ENCODE assay signal across 16 cellular contexts in genomic region chr4:105171912-105172311, GRCh38. TPM values are rescaled to one million over a fixed set of nuclear protein-coding genes. Genes with fewer than 3 reads are reported as not detected.
DNase-seq lines count a peak whose midpoint lies in the region; ATAC-seq and TF ChIP-seq lines count a peak whose summit lies in the region.
"Had no signal": no experiment of that assay in that cellular context is flagged by ENCODE, and none has a peak within 500 bp of the region (broad histone marks: within the 10 kb centered on the region; RNA-seq: fewer than 3 reads in every experiment).

No MANE protein-coding gene starts in this region.

- no peak for TF ChIP-seq RAD21 in liver (IDR thresholded peaks at IDR 0.05)

- 33% methylated on average over 1 of the region's 1 CpG for WGBS in liver
- 82 to 100% methylated on average over 1 of the region's 1 CpG for WGBS in gastroesophageal sphincter (ENCODE audit: low coverage in 1 of 2), 2 donors

- H3K27ac ChIP-seq in liver (ENCODE audit: low read depth in 1 of 2, low read length in 2 of 2), result no peak overlapping the region
- H3K27ac ChIP-seq in neutrophil, result peak overlapping the region; percentile 59
- H3K27ac ChIP-seq in gastroesophageal sphincter, result no peak overlapping the region
- H3K27ac ChIP-seq: 22Rv1; A549; BLaER1 treated with 17β-estradiol and CSF1 and Interleukin-3, amounts not matched to agents 10 nM and 100 nM; C4-2B had no signal

- H3K27me3 ChIP-seq in liver (ENCODE audit: control insufficient read depth in 4 of 4, insufficient read depth in 4 of 4, low read length in 3 of 4), result no peaks in the 10 kb centered on the region
- H3K27me3 ChIP-seq in neutrophil, result no peaks in the 10 kb centered on the region
- no peaks in the 10 kb centered on the region for H3K27me3 ChIP-seq in gastroesophageal sphincter
- H3K27me3 ChIP-seq: BLaER1 treated with 17β-estradiol and CSF1 and Interleukin-3, amounts not matched to agents 10 nM and 100 nM had no signal

- H3K4me1 ChIP-seq in liver (ENCODE audit: control insufficient read depth in 4 of 4, insufficient read depth in 4 of 4, low read length in 3 of 4), result peaks cover 5 to 30% (median 11%) of the 10 kb centered on the region in 4 donors
- peaks cover 19 to 34% of the 10 kb centered on the region in 2 experiments for H3K4me1 ChIP-seq in neutrophil (ENCODE audit: control insufficient read depth in 1 of 2, insufficient read depth in 1 of 2, low read depth in 1 of 2, low read length in 1 of 2)
- peaks cover 0 to 13% (median 0%) of the 10 kb centered on the region in 3 donors for H3K4me1 ChIP-seq in gastroesophageal sphincter
- H3K4me1 ChIP-seq: A549, Caco-2 had no signal

- DNase-seq in left lobe of liver (ENCODE audit: low spot score), result no peak
- DNase-seq in NCI-H2196 (lab: John Stamatoyannopoulos, UW; ENCODE audit: unreplicated experiment), result no peak
- DNase-seq: AML-193; Caco-2; Calu3; CD4-positive, alpha-beta T cell; CD8-positive, alpha-beta T cell; DMS79 treated with DMSO at 0.1 percent for 48 hours; GF-D8 had no signal

- H3K9me3 ChIP-seq in liver (ENCODE audit: control insufficient read depth in 4 of 4, low read length in 3 of 4) (no peaks in the 10 kb centered on the region), neutrophil (no peaks in the 10 kb centered on the region), gastroesophageal sphincter (no peaks in the 10 kb centered on the region)
- H3K9me3 ChIP-seq: Caco-2 had no signal

- no peak overlapping the region for H3K9ac ChIP-seq in liver (ENCODE audit: low read depth in 1 of 2, low read length in 2 of 2)
- H3K9ac ChIP-seq: BLaER1 treated with 17β-estradiol and CSF1 and Interleukin-3, amounts not matched to agents 10 nM and 100 nM had no signal

- no peak for TF ChIP-seq CTCF in liver (IDR thresholded peaks at IDR 0.05; ENCODE audit: low read depth, low read length, missing input control)
- TF ChIP-seq CTCF in neutrophil (IDR thresholded peaks at IDR 0.05), result no peak
- no peak for TF ChIP-seq CTCF in gastroesophageal sphincter (IDR thresholded peaks at IDR 0.05)

- ATAC-seq in left lobe of liver (peak; percentile 29), gastroesophageal sphincter (no peak)
- ATAC-seq: A549; CD8-positive, alpha-beta T cell had no signal

- no peaks in the 10 kb centered on the region for H3K36me3 ChIP-seq in liver (ENCODE audit: control insufficient read depth in 4 of 4, insufficient read depth in 3 of 4, low read depth in 1 of 4, low read length in 3 of 4)
- no peaks in the 10 kb centered on the region for H3K36me3 ChIP-seq in neutrophil
- no peaks in the 10 kb centered on the region for H3K36me3 ChIP-seq in gastroesophageal sphincter

- TF ChIP-seq POLR2A in gastroesophageal sphincter (IDR thresholded peaks at IDR 0.05), result no peak

- no peak for TF ChIP-seq EP300 in gastroesophageal sphincter (IDR thresholded peaks at IDR 0.05)

- no peak overlapping the region for H3K4me3 ChIP-seq in liver (ENCODE audit: low read depth in 1 of 3, low read length in 3 of 3)
- H3K4me3 ChIP-seq in neutrophil (ENCODE audit: low read depth in 1 of 2, low read length in 1 of 2), result no peak overlapping the region
- H3K4me3 ChIP-seq in gastroesophageal sphincter, result no peak overlapping the region
- H3K4me3 ChIP-seq: A549; BLaER1 treated with 17β-estradiol and CSF1 and Interleukin-3, amounts not matched to agents 10 nM and 100 nM had no signal

TF ChIP-seq in liver, 16 proteins besides CTCF, POLR2A, EP300 and RAD21:
- TF ChIP-seq ZBTB33 (IDR thresholded peaks at IDR 0.05), result no peak
- no peak for TF ChIP-seq YY1 (IDR thresholded peaks at IDR 0.05)
- TF ChIP-seq EGR1 (IDR thresholded peaks at IDR 0.05; ENCODE audit: low read depth in 2 of 2), result no peak
- TF ChIP-seq NR2F2 (IDR thresholded peaks at IDR 0.05), result no peak
- peak; percentile 57 to 65 for TF ChIP-seq HNF4A (conservative IDR thresholded peaks at IDR 0.05)
- TF ChIP-seq RXRA (IDR thresholded peaks at IDR 0.05), result peak; percentile 20 to 51
- TF ChIP-seq HNF4G (IDR thresholded peaks at IDR 0.05), result peak; percentile 12
- no peak for TF ChIP-seq FOXA1 (IDR thresholded peaks at IDR 0.05)
- TF ChIP-seq JUND (IDR thresholded peaks at IDR 0.05), result no peak
- TF ChIP-seq TAF1 (conservative IDR thresholded peaks at IDR 0.05), result no peak
TF ChIP-seq in liver: peak in this region for 3.

RNA-seq across cellular contexts. Expression of gene TET2, which starts 25.2 kb away (rescaled TPM):
- total RNA-seq in left lobe of liver (6.3 TPM), liver (1 to 10 TPM; 7.8 to 8.4 TPM), gastroesophageal sphincter (10 to 100 TPM; 22.5 to 37.7 (median 27.8) TPM)
- 1 to 10 TPM in 1 of 2 donors, under 1 TPM in 1; 0.88 to 3.1 TPM for polyA plus RNA-seq in liver
